16 cellular contexts compared by ENCODE assay signal in genomic region chr7:77444123-77444522, GRCh38. TPM values are rescaled to one million over a fixed set of nuclear protein-coding genes. Genes with fewer than 3 reads are reported as not detected.
DNase-seq lines count a peak whose midpoint lies in the region; ATAC-seq, FAIRE-seq and TF ChIP-seq lines count a peak whose summit lies in the region.
"Had no signal": no experiment of that assay in that cellular context is flagged by ENCODE, and none has a peak within 500 bp of the region (broad histone marks: within the 10 kb centered on the region; RNA-seq: fewer than 3 reads in every experiment).

No MANE protein-coding gene starts in this region.

- BruUV-seq in HepG2 (replicated peaks; lab: Mats Ljungman, UMichigan), result no TSS peak

- H3K36me3 ChIP-seq in HepG2 (replicated peaks in 1 of 2; ENCODE audit: control insufficient read depth in 1 of 2, insufficient read depth in 2 of 2, low read length in 2 of 2) (no peaks in the 10 kb centered on the region), right lobe of liver (no peaks in the 10 kb centered on the region)
- H3K36me3 ChIP-seq: sigmoid colon had no signal

- H2AFZ ChIP-seq in HepG2 (ENCODE audit: low read length), result peak overlapping the region; percentile 97

- H3K27ac ChIP-seq in HepG2 (ENCODE audit: extremely low read length, insufficient read depth, low read length), result no peak overlapping the region
- no peak overlapping the region for H3K27ac ChIP-seq in right lobe of liver
- peak overlapping the region in 43 of 59 donors; percentile 4 to 81 (median 55) for H3K27ac ChIP-seq in dorsolateral prefrontal cortex

- no peak for TF ChIP-seq CTCF in HepG2 (CRISPR knock-in tag; IDR thresholded peaks at IDR 0.05)
- no peak for TF ChIP-seq CTCF in right lobe of liver (IDR thresholded peaks at IDR 0.05)
- no peak for TF ChIP-seq CTCF in dorsolateral prefrontal cortex (IDR thresholded peaks at IDR 0.05 in 54 of 56, conservative IDR thresholded peaks at IDR 0.05 in 2 of 56; ENCODE audit: low read depth in 1 of 56, partially characterized antibody in 56 of 56)
- no peak for TF ChIP-seq CTCF in nephron (IDR thresholded peaks at IDR 0.05; ENCODE audit: unreplicated experiment in 3 of 3)

- ATAC-seq in HepG2 (peak; percentile 77), right lobe of liver (no peak), HG02938 (IDR thresholded peaks at IDR 0.05; ENCODE audit: unreplicated experiment) (no peak)
- ATAC-seq: activated T-cell treated with anti-CD3 and anti-CD28 coated beads, Interleukin-2, amount 50 U/mL, for 72 hours; naive thymus-derived CD8-positive, alpha-beta T cell had no signal

- H3K79me2 ChIP-seq in HepG2 (ENCODE audit: insufficient read depth, low read length), result no peaks in the 10 kb centered on the region

- H3K27ac Mint-ChIP-seq in nephron, result peak overlapping the region; percentile 68 to 90 (median 82)
- H3K27ac Mint-ChIP-seq: activated T-cell treated with anti-CD3 and anti-CD28 coated beads, Interleukin-2, amount 50 U/mL, for 72 hours; naive thymus-derived CD8-positive, alpha-beta T cell had no signal

- H3K4me1 Mint-ChIP-seq in nephron, result peaks cover 27% of the 10 kb centered on the region

- CTCF ChIA-PET in HepG2 (lab: Yijun Ruan, JAX; ENCODE audit: low intra/inter-chr PET ratio, low total read pairs), result no interaction called here

- WGBS in HepG2 (ENCODE audit: low lambda C conversion rate), result 11% methylated on average over 1 of the region's 1 CpG
- WGBS in right lobe of liver (ENCODE audit: insufficient coverage, low coverage, low lambda C conversion rate, missing lambda C conversion rate), result no CpG with 5 or more reads among the region's 1 CpG

- intact Hi-C loops in HepG2 (cut with micrococcal nuclease; ENCODE audit: unreplicated experiment), result no loop called here
- intact Hi-C loops in right lobe of liver (cut with DNase I), result no loop called here
- intact Hi-C loops in dorsolateral prefrontal cortex (cut with DNase I), result loop anchor here in 1 of 2 donors (5.0 to 10.0 kb wide), 2 partner anchors 93 to 211 kb away; partner anchors contain the start of gene PTPN12

- no peaks in the 10 kb centered on the region for H3K36me3 Mint-ChIP-seq in nephron (ENCODE audit: low read depth)
- H3K36me3 Mint-ChIP-seq: naive thymus-derived CD8-positive, alpha-beta T cell had no signal

- H3K4me1 ChIP-seq in HepG2 (ENCODE audit: insufficient read depth, low read length) (peaks cover 34% of the 10 kb centered on the region), right lobe of liver (no peaks in the 10 kb centered on the region)
- H3K4me1 ChIP-seq: sigmoid colon had no signal

- POLR2A ChIA-PET in HepG2 (lab: Yijun Ruan, JAX), result no interaction called here

- TF ChIP-seq RAD21 in HepG2 (CRISPR knock-in tag; IDR thresholded peaks at IDR 0.05), result no peak

- no peaks in the 10 kb centered on the region for H4K20me1 ChIP-seq in HepG2 (ENCODE audit: insufficient read depth, low read length)

- in situ Hi-C loops in HepG2 (cut with HindIII; ENCODE audit: extremely low pct_ligation_motif_present, low pct_unique_long_range_greater_than_20kb), result no loop called here

- no peak for TF ChIP-seq EP300 in HepG2 (IDR thresholded peaks at IDR 0.05; ENCODE audit: low read depth in 2 of 2, low read length in 2 of 2)
- no peak for TF ChIP-seq EP300 in HepG2 (CRISPR knock-in tag; IDR thresholded peaks at IDR 0.05; ENCODE audit: borderline replicate concordance)

- H3K4me3 ChIP-seq in HepG2 (replicated peaks in 1 of 3; ENCODE audit: insufficient read depth in 1 of 3, low read depth in 2 of 3, low read length in 3 of 3) (no peak overlapping the region), right lobe of liver (no peak overlapping the region), dorsolateral prefrontal cortex (peak overlapping the region in 1 of 59 donors; percentile 26)
- H3K4me3 ChIP-seq: sigmoid colon had no signal

- DNase-seq in HepG2 (ENCODE audit: low spot score), result no peak
- DNase-seq in right lobe of liver, result no peak
- no peak for DNase-seq in dorsolateral prefrontal cortex
- DNase-seq in DMS53 treated with DMSO at 0.1 percent for 48 hours (lab: John Stamatoyannopoulos, UW; ENCODE audit: unreplicated experiment), result no peak
- DNase-seq in T-helper 9 cell, result no peak
- DNase-seq in AG08395 (ENCODE audit: low spot score), result no peak
- DNase-seq: activated CD4-positive, alpha-beta T cell treated with anti-CD3 and anti-CD28 coated beads, Interleukin-2, amount 50 U/mL, for 4 hours; activated T-cell treated with anti-CD3 and anti-CD28 coated beads, Interleukin-2, amount 50 U/mL, for 72 hours; amniotic stem cell; GDM1; naive thymus-derived CD8-positive, alpha-beta T cell; NCI-H2081; sigmoid colon; stimulated activated naive CD4-positive, alpha-beta T cell treated with Interleukin-2 at 50 U/mL for 16 hours had no signal

- no peaks in the 10 kb centered on the region for H3K27me3 ChIP-seq in HepG2 (ENCODE audit: control insufficient read depth in 1 of 2, insufficient read depth in 2 of 2, low read length in 2 of 2)
- H3K27me3 ChIP-seq in right lobe of liver, result no peaks in the 10 kb centered on the region
- H3K27me3 ChIP-seq in dorsolateral prefrontal cortex, result no peaks in the 10 kb centered on the region
- H3K27me3 ChIP-seq: sigmoid colon had no signal

- H3K9me3 Mint-ChIP-seq in nephron, result no peaks in the 10 kb centered on the region
- H3K9me3 Mint-ChIP-seq: naive thymus-derived CD8-positive, alpha-beta T cell had no signal

- no peak overlapping the region for H3K9ac ChIP-seq in HepG2 (ENCODE audit: insufficient read depth, low read depth, low read length)

- no peak for FAIRE-seq in HepG2 (lab: Jason Lieb, UNC)

- peak overlapping the region; percentile 41; the same call in 1 of the 2 replicates for H3K4me2 ChIP-seq in HepG2 (ENCODE audit: low read depth, low read length)

- no peak for TF ChIP-seq POLR2A in HepG2 (IDR thresholded peaks at IDR 0.05; ENCODE audit: insufficient read depth in 1 of 2, low read depth in 2 of 2, low read length in 2 of 2)
- TF ChIP-seq POLR2A in right lobe of liver (IDR thresholded peaks at IDR 0.05), result no peak

- H3K27me3 Mint-ChIP-seq in nephron (ENCODE audit: low read depth), result peaks cover 3% of the 10 kb centered on the region
- H3K27me3 Mint-ChIP-seq: naive thymus-derived CD8-positive, alpha-beta T cell had no signal

- H3K9me3 ChIP-seq in HepG2 (ENCODE audit: low read length) (no peaks in the 10 kb centered on the region), right lobe of liver (no peaks in the 10 kb centered on the region)
- H3K9me3 ChIP-seq: sigmoid colon had no signal

- no peak overlapping the region for H3K4me3 Mint-ChIP-seq in nephron
- H3K4me3 Mint-ChIP-seq: activated T-cell treated with anti-CD3 and anti-CD28 coated beads, Interleukin-2, amount 50 U/mL, for 72 hours; naive thymus-derived CD8-positive, alpha-beta T cell had no signal

TF ChIP-seq in HepG2, 621 proteins besides CTCF, POLR2A, EP300 and RAD21:
- TF ChIP-seq SMYD3 (CRISPR knock-in tag; IDR thresholded peaks at IDR 0.05) (no peak), ZNF7 (CRISPR knock-in tag; IDR thresholded peaks at IDR 0.05) (0 out of 2 replicates have a peak, but pooled peaks have one; percentile 26)

RNA-seq across cellular contexts. Expression of gene GSAP, which starts 28.0 kb away (rescaled TPM):
- total RNA-seq in HepG2 (2016; rRNA removed; fragmentation: Illumina TruSeq; extraction: Trizol) (15.6 and 34.6 TPM in 2 replicates), right lobe of liver (10 to 100 TPM; 14.1 to 34.6 (median 26.5) TPM), dorsolateral prefrontal cortex (10 to 100 TPM; 13.6 to 37.9 (median 23.4) TPM)
- 16.9 and 17.1 TPM in 2 replicates for total RNA-seq in HepG2 (2016; cell fraction: cytosol; rRNA removed; fragmentation: Illumina TruSeq; extraction: Trizol; ENCODE audit: low read depth)
- total RNA-seq in HepG2 (2016; cell fraction: insoluble cytoplasmic fraction; rRNA removed; fragmentation: Illumina TruSeq; extraction: Trizol), result 17.6 and 34.6 TPM in 2 replicates
- total RNA-seq in HepG2 (2016; cell fraction: membrane; rRNA removed; fragmentation: Illumina TruSeq; extraction: Trizol), result 15.9 and 18.6 TPM in 2 replicates
- 83.9 and 97.3 TPM in 2 replicates for total RNA-seq in HepG2 (2016; cell fraction: nucleus; rRNA removed; fragmentation: Illumina TruSeq; extraction: Trizol)
- polyA plus RNA-seq in HepG2 (2011; rRNA removed), result 33.6 and 40.6 TPM in 2 replicates
- 6.9 and 7.5 TPM in 2 replicates for polyA plus RNA-seq in HepG2 (2011; cell fraction: cytosol; rRNA removed)
- 125 and 131 TPM in 2 replicates for polyA plus RNA-seq in HepG2 (2011; cell fraction: nucleus; rRNA removed)
- 13.4 and 21.8 TPM in 2 replicates for polyA plus RNA-seq in HepG2 (2012)
- 2.5 and 2.9 TPM in 2 replicates for polyA plus RNA-seq in HepG2 (2016; cell fraction: cytosol; fragmentation: Illumina TruSeq; extraction: Trizol; ENCODE audit: low read depth)
- 11.8 and 12.4 TPM in 2 replicates for polyA plus RNA-seq in HepG2 (2016; cell fraction: insoluble cytoplasmic fraction; fragmentation: Illumina TruSeq; extraction: Trizol; ENCODE audit: low read depth)
- 5.4 and 5.5 TPM in 2 replicates for polyA plus RNA-seq in HepG2 (2016; cell fraction: membrane; fragmentation: Illumina TruSeq; extraction: Trizol; ENCODE audit: low read depth)
- polyA plus RNA-seq in HepG2 (2016; cell fraction: nucleus; fragmentation: Illumina TruSeq; extraction: Trizol; ENCODE audit: insufficient read depth, low read depth), result 116 and 121 TPM in 2 replicates
- polyA minus RNA-seq in HepG2 (2011; rRNA and poly(A)+ RNA removed; ENCODE audit: low replicate concordance), result 28.9 TPM in 1 of 2 replicates, not detected in the other
- 5.1 and 7.3 TPM in 2 replicates for polyA minus RNA-seq in HepG2 (2011; cell fraction: cytosol; rRNA and poly(A)+ RNA removed)
- polyA minus RNA-seq in HepG2 (2011; cell fraction: nucleus; rRNA and poly(A)+ RNA removed), result 126 and 129 TPM in 2 replicates

Comparison
In these comparisons a context has a peak if more than half of its experiments do, and no peak if none do; other contexts are left out.
1. H3K27ac ChIP-seq: peak in dorsolateral prefrontal cortex (43 of 59); none in HepG2 (single experiment) and right lobe of liver (0 of 3).